ENCODE assay signal across 8 cellular contexts in genomic region chr6:149749594-149750135, GRCh38. TPM values are rescaled to one million over a fixed set of nuclear protein-coding genes. Genes with fewer than 3 reads are reported as not detected.
A peak's percentile ranks its signal among the peaks of the same experiment; 100 is the strongest.
DNase-seq lines count a peak whose midpoint lies in the region; ATAC-seq and TF ChIP-seq lines count a peak whose summit lies in the region.

TSS of gene PCMT1 (plus strand) at chr6:149749741. CDS start at chr6:149749902, 161 bp downstream.

- peak within 1 kb of the TSS; percentile 86 for H3K4me2 ChIP-seq in GM23248 (ENCODE audit: unreplicated experiment)
- peak within 1 kb of the TSS; percentile 78 for H3K4me2 ChIP-seq in Karpas-422 (ENCODE audit: low read depth, low read length, poor library complexity, severe bottlenecking)

- peaks cover 15% of the 10 kb centered on the region for H3K4me1 Mint-ChIP-seq in activated T-helper 17 cell treated with anti-CD3 and anti-CD28 coated beads, Interleukin-2, amount 50 U/mL, for 72 hours
- peaks cover 25 to 31% of the 10 kb centered on the region in 2 donors for H3K4me1 Mint-ChIP-seq in natural killer cell

- H3K9me2 ChIP-seq in GM23248 (ENCODE audit: insufficient read depth) (no peaks in the 10 kb centered on the region), Karpas-422 (replicated peaks; ENCODE audit: insufficient read depth, low read length) (no peaks in the 10 kb centered on the region)

- H3F3A ChIP-seq in GM23248 (ENCODE audit: insufficient read depth) = peaks cover 13% of the 10 kb centered on the region; the same call in 1 of the 2 replicates

- in situ Hi-C loops in GM23248 (cut with MboI) = no loop called here

- DNase-seq in Daoy (ENCODE audit: low read depth) (peak; percentile 99), GM23248 (peak; percentile 98), Karpas-422 (peak; percentile 97), RPMI7951 (ENCODE audit: low read depth) (peak; percentile 95), fibroblast of mammary gland (ENCODE audit: low read depth) (peak; percentile 85), natural killer cell (peak; percentile 91)
- peak; percentile 88 for DNase-seq in stimulated activated naive CD4-positive, alpha-beta T cell treated with Interleukin-2 at 50 U/mL for 16 hours (lab: John Stamatoyannopoulos, UW)

- H4K20me1 ChIP-seq in GM23248 (ENCODE audit: insufficient read depth) (no peaks in the 10 kb centered on the region), Karpas-422 (ENCODE audit: insufficient read depth, low read depth, low read length) (peaks cover 20% of the 10 kb centered on the region)

- H3K27me3 Mint-ChIP-seq in activated T-helper 17 cell treated with anti-CD3 and anti-CD28 coated beads, Interleukin-2, amount 50 U/mL, for 72 hours = no peaks in the 10 kb centered on the region
- no peaks in the 10 kb centered on the region for H3K27me3 Mint-ChIP-seq in natural killer cell (ENCODE audit: low read depth in 2 of 2)

- H3K9me3 ChIP-seq in GM23248 (ENCODE audit: low read depth) (no peaks in the 10 kb centered on the region), Karpas-422 (ENCODE audit: low read length) (no peaks in the 10 kb centered on the region)

- H3K36me3 Mint-ChIP-seq in activated T-helper 17 cell treated with anti-CD3 and anti-CD28 coated beads, Interleukin-2, amount 50 U/mL, for 72 hours (ENCODE audit: low read depth) = peaks cover 14% of the 10 kb centered on the region
- H3K36me3 Mint-ChIP-seq in natural killer cell = no peaks in the 10 kb centered on the region

- peaks cover 42% of the 10 kb centered on the region for H3K4me1 ChIP-seq in GM23248 (ENCODE audit: insufficient read depth)
- H3K4me1 ChIP-seq in Karpas-422 (ENCODE audit: low read length) = peaks cover 35% of the 10 kb centered on the region

- H3K4me3 ChIP-seq in GM23248 (peak within 1 kb of the TSS; percentile 85), Karpas-422 (ENCODE audit: low read length) (peak within 1 kb of the TSS; percentile 98), fibroblast of mammary gland (ENCODE audit: control insufficient read depth, low read depth, low read length) (peak within 1 kb of the TSS; percentile 96)

- H3K27me3 ChIP-seq in GM23248 (replicated peaks; ENCODE audit: insufficient read depth) (no peaks in the 10 kb centered on the region), Karpas-422 (ENCODE audit: low read length) (no peaks in the 10 kb centered on the region)

- H3K9ac ChIP-seq in GM23248 = peak within 1 kb of the TSS; percentile 95
- peak within 1 kb of the TSS; percentile 99 for H3K9ac ChIP-seq in Karpas-422 (ENCODE audit: low read length)

- no peaks in the 10 kb centered on the region for H3K9me3 Mint-ChIP-seq in activated T-helper 17 cell treated with anti-CD3 and anti-CD28 coated beads, Interleukin-2, amount 50 U/mL, for 72 hours
- H3K9me3 Mint-ChIP-seq in natural killer cell = no peaks in the 10 kb centered on the region

- WGBS in GM23248 (ENCODE audit: low coverage in 1 of 2, low lambda C conversion rate in 2 of 2, missing lambda C conversion rate in 2 of 2), 2 experiments = 1% methylated on average over 40 to 49 of the region's 60 CpGs

- H3K36me3 ChIP-seq in GM23248 (ENCODE audit: low read depth) = no peaks in the 10 kb centered on the region
- peaks cover 9% of the 10 kb centered on the region; the same call in 1 of the 2 replicates for H3K36me3 ChIP-seq in Karpas-422 (ENCODE audit: insufficient read depth, low read length)

- peak within 1 kb of the TSS; percentile 81 for H3K27ac Mint-ChIP-seq in activated T-helper 17 cell treated with anti-CD3 and anti-CD28 coated beads, Interleukin-2, amount 50 U/mL, for 72 hours
- H3K27ac Mint-ChIP-seq in natural killer cell = peak within 1 kb of the TSS; percentile 85 to 90

- H3K4me3 Mint-ChIP-seq in activated T-helper 17 cell treated with anti-CD3 and anti-CD28 coated beads, Interleukin-2, amount 50 U/mL, for 72 hours = peak within 1 kb of the TSS; percentile 92
- peak within 1 kb of the TSS; percentile 88 for H3K4me3 Mint-ChIP-seq in natural killer cell

- TF ChIP-seq CTCF in fibroblast of mammary gland (conservative IDR thresholded peaks at IDR 0.05; ENCODE audit: control insufficient read depth, insufficient read depth, low read depth, low read length) = no peak
- TF ChIP-seq CTCF in natural killer cell (IDR thresholded peaks at IDR 0.05) = no peak

- H2AFZ ChIP-seq in GM23248 (peak within 1 kb of the TSS; percentile 82), Karpas-422 (ENCODE audit: low read length) (peak within 1 kb of the TSS; percentile 75)

- ATAC-seq in activated T-helper 17 cell treated with anti-CD3 and anti-CD28 coated beads, Interleukin-2, amount 50 U/mL, for 72 hours (replicated peaks) = peak; percentile 91
- ATAC-seq in natural killer cell = peak; percentile 79 to 94 (median 86)

- H3K79me2 ChIP-seq in GM23248 (ENCODE audit: insufficient read depth) = peaks cover 70% of the 10 kb centered on the region
- H3K79me2 ChIP-seq in Karpas-422 (ENCODE audit: low read length) = peaks cover 67% of the 10 kb centered on the region

- peak within 1 kb of the TSS; percentile 85 for H3K27ac ChIP-seq in GM23248
- H3K27ac ChIP-seq in Karpas-422 (ENCODE audit: low read length) = peak within 1 kb of the TSS; percentile 76

- intact Hi-C loops in natural killer cell (cut with micrococcal nuclease) = loop anchor here (5.0 to 10.0 kb wide), 2 partner anchors 185 to 202 kb away; partner anchors contain the start of gene PPIL4

RNA-seq across cellular contexts. Expression of gene PCMT1, which starts in this region (rescaled TPM):
- total RNA-seq in Daoy (2014; rRNA removed; shearing (Covaris generic)) = 229 and 275 TPM in 2 replicates
- total RNA-seq in GM23248 (2014; rRNA removed; shearing (Covaris generic)) = 132 and 165 TPM in 2 replicates
- polyA plus RNA-seq in GM23248 (2016; fragmentation: Nextera tagmentation; extraction: Ambion mirVana) = 183 and 184 TPM in 2 replicates
- total RNA-seq in Karpas-422 (2014; rRNA removed; shearing (Covaris generic); ENCODE audit: low replicate concordance) = 79.1 and 116 TPM in 2 replicates
- total RNA-seq in RPMI7951 (2014; rRNA removed; shearing (Covaris generic)) = 215 and 312 TPM in 2 replicates
- total RNA-seq in activated T-helper 17 cell treated with anti-CD3 and anti-CD28 coated beads, Interleukin-2, amount 50 U/mL, for 72 hours = 10 to 100 TPM; 48.6 to 89.5 TPM
- 10 to 100 TPM; 31.7 to 53.6 (median 41.5) TPM for total RNA-seq in natural killer cell

Comparison
In these comparisons a context has a peak if more than half of its experiments do, and no peak if none do; other contexts are left out.
1. Peak in every context shown above with its lines: DNase-seq, ATAC-seq, H3K4me3 ChIP-seq and H3K27ac ChIP-seq.